In genomic region chr11:93756748-93757147, GRCh38 we compare ENCODE assay signal across 16 cellular contexts.
A peak's percentile ranks its signal among the peaks of the same experiment; 100 is the strongest.
DNase-seq lines count a peak whose midpoint lies in the region; ATAC-seq lines count a peak whose summit lies in the region.
"Had no signal": no experiment of that assay in that cellular context is flagged by ENCODE, and none has a peak within 500 bp of the region (broad histone marks: within the 10 kb centered on the region; RNA-seq: fewer than 3 reads in every experiment).

No MANE protein-coding gene starts in this region.

- no peak overlapping the region for H3K27ac Mint-ChIP-seq in stimulated activated naive B cell treated with anti-CD40 and anti-IgM and Interleukin-4, amounts not matched to agents 10 μg/mL and 1 μg/mL and 100 μg/mL, for 72 hours

- DNase-seq in NOMO-1 treated with DMSO at 0.1 percent for 48 hours (lab: John Stamatoyannopoulos, UW; ENCODE audit: unreplicated experiment) (peak; percentile 20), NOMO-1 (lab: John Stamatoyannopoulos, UW; ENCODE audit: unreplicated experiment in 2 of 2) (no peak), NCI-H82 treated with DMSO at 0.1 percent for 48 hours (lab: John Stamatoyannopoulos, UW; ENCODE audit: unreplicated experiment) (no peak), cerebellar cortex (ENCODE audit: low spot score) (no peak)
- no peak for DNase-seq in stimulated activated naive B cell treated with anti-CD40 and anti-IgM and Interleukin-4, amounts not matched to agents 10 μg/mL and 1 μg/mL and 100 μg/mL, for 72 hours
- DNase-seq: 8988T, GM23248, Karpas-422, NCI-H1417 treated with DMSO at 0.1 percent for 48 hours, NCI-H2029, NCI-H2171 treated with DMSO at 0.1 percent for 48 hours, NCI-H510A treated with DMSO at 0.1 percent for 48 hours had no signal

- peaks cover 18 to 36% of the 10 kb centered on the region in 2 donors for H3K36me3 Mint-ChIP-seq in stimulated activated naive B cell treated with anti-CD40 and anti-IgM and Interleukin-4, amounts not matched to agents 10 μg/mL and 1 μg/mL and 100 μg/mL, for 72 hours

- peaks cover 4 to 8% of the 10 kb centered on the region in 2 donors for H3K4me1 Mint-ChIP-seq in stimulated activated naive B cell treated with anti-CD40 and anti-IgM and Interleukin-4, amounts not matched to agents 10 μg/mL and 1 μg/mL and 100 μg/mL, for 72 hours

- ATAC-seq in GM21529 (IDR thresholded peaks at IDR 0.05; ENCODE audit: unreplicated experiment), result peak; percentile 59
- peak; percentile 55 for ATAC-seq in HG03565 (IDR thresholded peaks at IDR 0.05; ENCODE audit: unreplicated experiment)
- peak; percentile 84 to 86 for ATAC-seq in stimulated activated naive B cell treated with anti-CD40 and anti-IgM and Interleukin-4, amounts not matched to agents 10 μg/mL and 1 μg/mL and 100 μg/mL, for 72 hours (replicated peaks)
- ATAC-seq in GM21737 (IDR thresholded peaks at IDR 0.05; ENCODE audit: unreplicated experiment), result no peak
- ATAC-seq: HCT116 had no signal

- H3K4me3 Mint-ChIP-seq in stimulated activated naive B cell treated with anti-CD40 and anti-IgM and Interleukin-4, amounts not matched to agents 10 μg/mL and 1 μg/mL and 100 μg/mL, for 72 hours, result no peak overlapping the region

- no peaks in the 10 kb centered on the region for H3K27me3 Mint-ChIP-seq in stimulated activated naive B cell treated with anti-CD40 and anti-IgM and Interleukin-4, amounts not matched to agents 10 μg/mL and 1 μg/mL and 100 μg/mL, for 72 hours

- no peaks in the 10 kb centered on the region for H3K9me3 Mint-ChIP-seq in stimulated activated naive B cell treated with anti-CD40 and anti-IgM and Interleukin-4, amounts not matched to agents 10 μg/mL and 1 μg/mL and 100 μg/mL, for 72 hours
